ENCODE assay signal across 25 cellular contexts in the genomic region with DNA sequence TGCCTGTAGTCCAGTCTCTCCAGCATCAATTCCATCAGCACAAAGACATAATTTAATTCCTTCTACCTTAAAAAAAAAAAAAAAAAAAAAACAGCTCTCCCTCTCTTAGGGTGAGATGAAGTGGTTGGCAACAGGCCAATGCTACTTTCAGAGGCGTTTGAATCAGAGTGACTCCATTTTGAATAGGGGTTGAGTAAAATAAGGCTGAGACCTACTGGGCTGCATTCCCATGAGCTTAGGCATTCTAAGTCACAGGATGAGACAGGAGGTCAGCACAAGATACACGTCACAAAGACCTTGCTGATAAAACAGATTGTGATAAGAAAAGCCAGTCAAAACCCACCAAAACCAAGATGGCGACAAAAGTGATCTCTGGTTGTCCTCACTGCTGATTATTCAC.
A peak's percentile ranks its signal among the peaks of the same experiment; 100 is the strongest.
DNase-seq lines count a peak whose midpoint lies in the region; ATAC-seq and TF ChIP-seq lines count a peak whose summit lies in the region.
"Had no signal": no experiment of that assay in that cellular context is flagged by ENCODE, and none has a peak within 500 bp of the region (broad histone marks: within the 10 kb centered on the region; RNA-seq: fewer than 3 reads in every experiment).

No MANE protein-coding gene starts in this region.

- peak; percentile 1 for DNase-seq in activated CD8-positive, alpha-beta memory T cell treated with anti-CD3 and anti-CD28 coated beads, Interleukin-2, amount 50 U/mL, for 48 hours
- DNase-seq in activated CD8-positive, alpha-beta memory T cell treated with anti-CD3 and anti-CD28 coated beads for 24 hours, result no peak
- DNase-seq in NCI-H128 (lab: John Stamatoyannopoulos, UW; ENCODE audit: unreplicated experiment) (peak; percentile 27), NCI-H748 (lab: John Stamatoyannopoulos, UW; ENCODE audit: unreplicated experiment) (peak; percentile 83), HEK293T (ENCODE audit: extremely low spot score) (no peak)
- DNase-seq in stimulated activated naive B cell treated with anti-CD40 and anti-IgM and Interleukin-4, amounts not matched to agents 10 μg/mL and 1 μg/mL and 100 μg/mL, for 72 hours, result no peak
- DNase-seq: ACHN; activated CD4-positive, alpha-beta T cell treated with anti-CD3 and anti-CD28 coated beads, Interleukin-2, amount 10 ng/mL, durations not matched to agents 7 days and 5 days; activated CD8-positive, alpha-beta memory T cell treated with anti-CD3 and anti-CD28 coated beads, Interleukin-2, amount 10 ng/mL, durations not matched to agents 7 days and 5 days; activated T-cell treated with anti-CD3 and anti-CD28 coated beads, Interleukin-2, amount 50 U/mL, for 72 hours; BE2C; effector CD4-positive, alpha-beta T cell; HFFc6; left ventricle myocardium inferior; NCI-H226; SHP77 treated with DMSO at 0.1 percent for 48 hours; sigmoid colon; stimulated activated CD4-positive, alpha-beta T cell treated with anti-CD3 and anti-CD28 coated beads, Interleukin-4, amount 100 ng/mL, for 4 hours; T-helper 9 cell had no signal

- POLR2A ChIA-PET in HEK293T (lab: Yijun Ruan, JAX), result no interaction called here

- no peaks in the 10 kb centered on the region for H3K27me3 Mint-ChIP-seq in stimulated activated naive B cell treated with anti-CD40 and anti-IgM and Interleukin-4, amounts not matched to agents 10 μg/mL and 1 μg/mL and 100 μg/mL, for 72 hours
- H3K27me3 Mint-ChIP-seq: progenitor cell of endocrine pancreas had no signal

- no peak overlapping the region for H3K4me3 Mint-ChIP-seq in stimulated activated naive B cell treated with anti-CD40 and anti-IgM and Interleukin-4, amounts not matched to agents 10 μg/mL and 1 μg/mL and 100 μg/mL, for 72 hours
- H3K4me3 Mint-ChIP-seq: activated CD4-positive, alpha-beta T cell treated with anti-CD3 and anti-CD28 coated beads, Interleukin-2, amount 10 ng/mL, durations not matched to agents 7 days and 5 days; activated CD8-positive, alpha-beta memory T cell treated with anti-CD3 and anti-CD28 coated beads, Interleukin-2, amount 10 ng/mL, durations not matched to agents 7 days and 5 days; activated naive CD4-positive, alpha-beta T cell treated with anti-CD3 and anti-CD28 coated beads, Interleukin-2, amount 50 U/mL, for 24 hours; activated T-cell treated with anti-CD3 and anti-CD28 coated beads, Interleukin-2, amount 50 U/mL, for 72 hours; HFFc6; stimulated activated memory B cell treated with anti-CD40 and anti-IgM and Interleukin-4, amounts not matched to agents 10 μg/mL and 1 μg/mL and 100 μg/mL, for 72 hours had no signal

- H3K9me3 Mint-ChIP-seq in stimulated activated naive B cell treated with anti-CD40 and anti-IgM and Interleukin-4, amounts not matched to agents 10 μg/mL and 1 μg/mL and 100 μg/mL, for 72 hours, result peaks cover 0 to 3% of the 10 kb centered on the region in 2 donors
- H3K9me3 Mint-ChIP-seq: activated CD4-positive, alpha-beta T cell treated with anti-CD3 and anti-CD28 coated beads, Interleukin-2, amount 10 ng/mL, durations not matched to agents 7 days and 5 days; activated naive CD4-positive, alpha-beta T cell treated with anti-CD3 and anti-CD28 coated beads, Interleukin-2, amount 50 U/mL, for 24 hours; activated T-cell treated with anti-CD3 and anti-CD28 coated beads, Interleukin-2, amount 50 U/mL, for 72 hours had no signal

- peak overlapping the region; percentile 76 for H3K27ac Mint-ChIP-seq in stimulated activated naive B cell treated with anti-CD40 and anti-IgM and Interleukin-4, amounts not matched to agents 10 μg/mL and 1 μg/mL and 100 μg/mL, for 72 hours
- H3K27ac Mint-ChIP-seq: activated CD4-positive, alpha-beta T cell treated with anti-CD3 and anti-CD28 coated beads, Interleukin-2, amount 10 ng/mL, durations not matched to agents 7 days and 5 days; activated CD8-positive, alpha-beta memory T cell treated with anti-CD3 and anti-CD28 coated beads, Interleukin-2, amount 10 ng/mL, durations not matched to agents 7 days and 5 days; activated naive CD4-positive, alpha-beta T cell treated with anti-CD3 and anti-CD28 coated beads, Interleukin-2, amount 50 U/mL, for 24 hours; activated T-cell treated with anti-CD3 and anti-CD28 coated beads, Interleukin-2, amount 50 U/mL, for 72 hours; HFFc6; progenitor cell of endocrine pancreas; stimulated activated memory B cell treated with anti-CD40 and anti-IgM and Interleukin-4, amounts not matched to agents 10 μg/mL and 1 μg/mL and 100 μg/mL, for 72 hours had no signal

- ATAC-seq in stimulated activated naive B cell treated with anti-CD40 and anti-IgM and Interleukin-4, amounts not matched to agents 10 μg/mL and 1 μg/mL and 100 μg/mL, for 72 hours (replicated peaks), result no peak
- ATAC-seq in HG02763 (IDR thresholded peaks at IDR 0.05; ENCODE audit: unreplicated experiment) (no peak), GM18517 (IDR thresholded peaks at IDR 0.05; ENCODE audit: unreplicated experiment) (no peak)
- ATAC-seq: activated CD8-positive, alpha-beta memory T cell treated with anti-CD3 and anti-CD28 coated beads, Interleukin-2, amount 10 ng/mL, durations not matched to agents 7 days and 5 days; activated T-cell treated with anti-CD3 and anti-CD28 coated beads, Interleukin-2, amount 50 U/mL, for 72 hours; Panc1; stimulated activated memory B cell treated with anti-CD40 and anti-IgM and Interleukin-4, amounts not matched to agents 10 μg/mL and 1 μg/mL and 100 μg/mL, for 72 hours had no signal

- CTCF ChIA-PET in HEK293T (lab: Yijun Ruan, JAX), result interaction anchor here (0.6 to 1.7 kb wide), 2 partner anchors 11 to 259 kb away, joined by 3 to 7 read pairs; no protein-coding TSS in a partner anchor

- H3K36me3 Mint-ChIP-seq in stimulated activated naive B cell treated with anti-CD40 and anti-IgM and Interleukin-4, amounts not matched to agents 10 μg/mL and 1 μg/mL and 100 μg/mL, for 72 hours, result peaks cover 2 to 14% of the 10 kb centered on the region in 2 donors
- H3K36me3 Mint-ChIP-seq: activated CD8-positive, alpha-beta memory T cell treated with anti-CD3 and anti-CD28 coated beads, Interleukin-2, amount 10 ng/mL, durations not matched to agents 7 days and 5 days; activated naive CD4-positive, alpha-beta T cell treated with anti-CD3 and anti-CD28 coated beads, Interleukin-2, amount 50 U/mL, for 24 hours; stimulated activated memory B cell treated with anti-CD40 and anti-IgM and Interleukin-4, amounts not matched to agents 10 μg/mL and 1 μg/mL and 100 μg/mL, for 72 hours had no signal

- H3K4me1 Mint-ChIP-seq in stimulated activated naive B cell treated with anti-CD40 and anti-IgM and Interleukin-4, amounts not matched to agents 10 μg/mL and 1 μg/mL and 100 μg/mL, for 72 hours, result peaks cover 42 to 89% of the 10 kb centered on the region in 2 donors
- H3K4me1 Mint-ChIP-seq: activated CD4-positive, alpha-beta T cell treated with anti-CD3 and anti-CD28 coated beads, Interleukin-2, amount 10 ng/mL, durations not matched to agents 7 days and 5 days; activated CD8-positive, alpha-beta memory T cell treated with anti-CD3 and anti-CD28 coated beads, Interleukin-2, amount 10 ng/mL, durations not matched to agents 7 days and 5 days; activated naive CD4-positive, alpha-beta T cell treated with anti-CD3 and anti-CD28 coated beads, Interleukin-2, amount 50 U/mL, for 24 hours; stimulated activated memory B cell treated with anti-CD40 and anti-IgM and Interleukin-4, amounts not matched to agents 10 μg/mL and 1 μg/mL and 100 μg/mL, for 72 hours had no signal

TF ChIP-seq in HEK293T, 16 proteins besides CTCF, POLR2A, EP300 and RAD21:
- no peak for TF ChIP-seq FOXA1 (IDR thresholded peaks at IDR 0.05)
- TF ChIP-seq ARNT (IDR thresholded peaks at IDR 0.05), result no peak
- TF ChIP-seq ZNF384 (IDR thresholded peaks at IDR 0.05), result no peak
- no peak for TF ChIP-seq NFRKB (IDR thresholded peaks at IDR 0.05)
- TF ChIP-seq, protein P1, sequence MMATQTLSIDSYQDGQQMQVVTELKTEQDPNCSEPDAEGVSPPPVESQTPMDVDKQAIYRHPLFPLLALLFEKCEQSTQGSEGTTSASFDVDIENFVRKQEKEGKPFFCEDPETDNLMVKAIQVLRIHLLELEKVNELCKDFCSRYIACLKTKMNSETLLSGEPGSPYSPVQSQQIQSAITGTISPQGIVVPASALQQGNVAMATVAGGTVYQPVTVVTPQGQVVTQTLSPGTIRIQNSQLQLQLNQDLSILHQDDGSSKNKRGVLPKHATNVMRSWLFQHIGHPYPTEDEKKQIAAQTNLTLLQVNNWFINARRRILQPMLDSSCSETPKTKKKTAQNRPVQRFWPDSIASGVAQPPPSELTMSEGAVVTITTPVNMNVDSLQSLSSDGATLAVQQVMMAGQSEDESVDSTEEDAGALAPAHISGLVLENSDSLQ (IDR thresholded peaks at IDR 0.05), result no peak
- TF ChIP-seq FOXM1 (IDR thresholded peaks at IDR 0.05; ENCODE audit: borderline replicate concordance), result no peak
- no peak for TF ChIP-seq CTBP1 (IDR thresholded peaks at IDR 0.05; ENCODE audit: borderline replicate concordance)
- TF ChIP-seq HDGF (IDR thresholded peaks at IDR 0.05; ENCODE audit: borderline replicate concordance), result no peak
- no peak for TF ChIP-seq BHLHE40 (IDR thresholded peaks at IDR 0.05; ENCODE audit: borderline replicate concordance)
- TF ChIP-seq L3MBTL2 (conservative IDR thresholded peaks at IDR 0.05), result no peak
- no peak for TF ChIP-seq FOXK2 (IDR thresholded peaks at IDR 0.05)
- no peak for TF ChIP-seq ELF4 (IDR thresholded peaks at IDR 0.05)
- no peak for TF ChIP-seq LEF1 (IDR thresholded peaks at IDR 0.05; ENCODE audit: borderline replicate concordance)
- no peak for TF ChIP-seq SUZ12 (IDR thresholded peaks at IDR 0.05)
- TF ChIP-seq TARDBP (IDR thresholded peaks at IDR 0.05), result no peak
- no peak for TF ChIP-seq SP1 (IDR thresholded peaks at IDR 0.05)

Comparison
In these comparisons a context has a peak if more than half of its experiments do, and no peak if none do; other contexts are left out.
1. DNase-seq: peak in activated CD8-positive, alpha-beta memory T cell treated with anti-CD3 and anti-CD28 coated beads, Interleukin-2, amount 50 U/mL, for 48 hours (single experiment), NCI-H128 (single experiment) and NCI-H748 (single experiment); none in activated CD8-positive, alpha-beta memory T cell treated with anti-CD3 and anti-CD28 coated beads for 24 hours (single experiment), stimulated activated naive B cell treated with anti-CD40 and anti-IgM and Interleukin-4, amounts not matched to agents 10 μg/mL and 1 μg/mL and 100 μg/mL, for 72 hours (single experiment) and HEK293T (single experiment).